ENCODE assay signal across 16 cellular contexts in the genomic region with DNA sequence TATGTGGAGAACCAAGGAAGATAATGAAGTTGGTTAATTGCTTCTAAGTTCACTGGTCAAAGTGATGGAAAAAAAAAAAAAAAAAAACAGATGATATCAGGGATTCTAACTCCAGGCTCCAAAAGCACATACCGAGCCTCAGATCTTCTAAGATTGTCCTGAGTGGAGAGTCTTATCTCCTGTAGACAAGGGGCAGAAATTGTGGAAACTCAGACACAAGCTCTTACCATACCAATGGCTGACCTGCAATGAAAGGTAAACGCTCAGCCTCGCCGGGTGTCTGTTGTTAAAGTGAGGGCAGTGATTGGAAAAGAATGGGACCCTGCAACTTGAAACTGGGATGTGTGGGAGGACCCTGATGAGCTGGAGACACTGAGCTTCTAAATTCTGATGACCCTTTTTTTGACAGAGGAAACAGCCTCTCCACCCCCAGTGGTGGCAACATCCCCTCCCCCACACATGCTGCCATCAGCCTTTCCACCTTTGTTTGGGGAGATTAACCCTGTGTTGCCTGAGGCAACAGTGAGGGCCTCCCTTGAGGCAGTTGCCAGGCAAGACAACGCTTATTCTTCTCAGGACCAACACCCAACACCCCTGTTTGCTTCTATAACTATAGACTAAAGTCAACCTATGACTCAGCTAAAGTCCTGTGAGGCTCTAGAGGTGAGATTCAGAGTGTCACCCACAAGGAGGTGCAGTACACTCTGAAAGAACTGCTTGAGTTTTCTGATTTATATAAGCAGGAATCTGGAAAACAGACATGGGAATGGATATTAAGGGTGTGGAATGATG.
A peak's percentile ranks its signal among the peaks of the same experiment; 100 is the strongest.
DNase-seq lines count a peak whose midpoint lies in the region; ATAC-seq, FAIRE-seq and TF ChIP-seq lines count a peak whose summit lies in the region.
"Had no signal": no experiment of that assay in that cellular context is flagged by ENCODE, and none has a peak within 500 bp of the region (broad histone marks: within the 10 kb centered on the region; RNA-seq: fewer than 3 reads in every experiment).

No MANE protein-coding gene starts in this region.

- WGBS in mammary epithelial cell (ENCODE audit: low coverage, missing lambda C conversion rate) = 82% methylated on average over 5 of the region's 5 CpGs
- WGBS in suprapubic skin = 85% methylated on average over 5 of the region's 5 CpGs
- no CpG with 5 or more reads among the region's 5 CpGs for WGBS in neuronal stem cell (ENCODE audit: extremely low coverage in 2 of 2, insufficient read length in 2 of 2, insufficient replicate concordance in 1 of 2), 2 donors

- no peak overlapping the region for H2BK12ac ChIP-seq in neuronal stem cell (ENCODE audit: low read length)

- BruUV-seq in mammary epithelial cell (replicated peaks; lab: Mats Ljungman, UMichigan) = no TSS peak

- no peak overlapping the region for H2BK120ac ChIP-seq in neuronal stem cell (ENCODE audit: low read depth, low read length)

- H2BK15ac ChIP-seq in neuronal stem cell (ENCODE audit: low read length) = no peak overlapping the region

- H3K9ac ChIP-seq in mammary epithelial cell (ENCODE audit: insufficient read depth, low read length) (no peak overlapping the region), keratinocyte (ENCODE audit: control insufficient read depth, extremely low read depth, insufficient read depth, low read length) (no peak overlapping the region), neuronal stem cell (ENCODE audit: low read depth, low read length, poor library complexity) (no peak overlapping the region)
- H3K9ac ChIP-seq: BLaER1 treated with 17β-estradiol and CSF1 and Interleukin-3, amounts not matched to agents 10 nM and 100 nM had no signal

- no peaks in the 10 kb centered on the region for H3K79me2 ChIP-seq in mammary epithelial cell (ENCODE audit: insufficient read depth, low read length)
- no peaks in the 10 kb centered on the region for H3K79me2 ChIP-seq in keratinocyte (ENCODE audit: control insufficient read depth, insufficient read depth, low read length)

- H4K8ac ChIP-seq in neuronal stem cell (ENCODE audit: low read depth, low read length) = no peak overlapping the region

- H3K4me3 ChIP-seq in mammary epithelial cell (replicated peaks in 1 of 3; ENCODE audit: insufficient read depth in 1 of 3, low read depth in 2 of 3, low read length in 3 of 3) (no peak overlapping the region), keratinocyte (ENCODE audit: control insufficient read depth in 2 of 3, extremely low read depth in 1 of 3, insufficient read depth in 2 of 3, low read depth in 1 of 3, low read length in 3 of 3) (no peak overlapping the region), suprapubic skin (no peak overlapping the region), neuronal stem cell (ENCODE audit: low read length in 2 of 2) (no peak overlapping the region)
- H3K4me3 ChIP-seq: BLaER1 treated with 17β-estradiol and CSF1 and Interleukin-3, amounts not matched to agents 10 nM and 100 nM; sigmoid colon had no signal

- no peak overlapping the region for H2AK5ac ChIP-seq in neuronal stem cell (ENCODE audit: low read depth, low read length)

- ATAC-seq in GM21381 (IDR thresholded peaks at IDR 0.05; ENCODE audit: unreplicated experiment) = no peak
- ATAC-seq: activated CD8-positive, alpha-beta T cell treated with anti-CD3 and anti-CD28 coated beads, Interleukin-2, amount 10 ng/mL, durations not matched to agents 7 days and 5 days; Panc1 had no signal

- H3K14ac ChIP-seq in neuronal stem cell (ENCODE audit: low read length) = no peak overlapping the region

- TF ChIP-seq CTCF in mammary epithelial cell (conservative IDR thresholded peaks at IDR 0.05 in 1 of 2, IDR thresholded peaks at IDR 0.05 in 1 of 2; ENCODE audit: extremely low read depth in 1 of 2, insufficient read depth in 1 of 2, low read depth in 1 of 2, low read length in 2 of 2) (peak; percentile 29 to 60), keratinocyte (optimal IDR thresholded peaks at IDR 0.05 in 1 of 3, IDR thresholded peaks at IDR 0.05 in 1 of 3, conservative IDR thresholded peaks at IDR 0.05 in 1 of 3; ENCODE audit: extremely low read depth in 1 of 3, insufficient read depth in 2 of 3, low read length in 3 of 3) (peak; percentile 15 to 29 (median 16)), suprapubic skin (IDR thresholded peaks at IDR 0.05) (no peak)

- no peak for TF ChIP-seq POLR2A in suprapubic skin (IDR thresholded peaks at IDR 0.05)

- H3K23ac ChIP-seq in neuronal stem cell (ENCODE audit: low read depth, low read length, poor library complexity) = no peak overlapping the region

- H2AFZ ChIP-seq in mammary epithelial cell (ENCODE audit: low read depth, low read length) (no peak overlapping the region), keratinocyte (ENCODE audit: control insufficient read depth, low read length) (no peak overlapping the region), neuronal stem cell (ENCODE audit: low read length) (no peak overlapping the region)

- intact Hi-C loops in mammary epithelial cell (cut with micrococcal nuclease) = loop anchor here (1.0 kb wide), 1 partner anchor 227 kb away; no protein-coding TSS in a partner anchor

- in situ Hi-C loops in mammary epithelial cell (cut with MboI; ENCODE audit: low sequenced_read_pairs in 2 of 2) = no loop called here

- H3K4ac ChIP-seq in neuronal stem cell (ENCODE audit: low read length) = no peak overlapping the region

- H3K27ac ChIP-seq in mammary epithelial cell (ENCODE audit: insufficient read depth, low read depth, low read length) = no peak overlapping the region
- H3K27ac ChIP-seq in keratinocyte (ENCODE audit: control insufficient read depth, insufficient read depth, low read length) = no peak overlapping the region
- no peak overlapping the region for H3K27ac ChIP-seq in suprapubic skin
- H3K27ac ChIP-seq in neuronal stem cell (replicated peaks; ENCODE audit: low read length) = no peak overlapping the region
- H3K27ac ChIP-seq: BLaER1 treated with 17β-estradiol and CSF1 and Interleukin-3, amounts not matched to agents 10 nM and 100 nM; sigmoid colon had no signal

- TF ChIP-seq EP300 in suprapubic skin (IDR thresholded peaks at IDR 0.05) = no peak

- FAIRE-seq in HTR-8/SVneo (lab: Jason Lieb, UNC) = peak; percentile 36
- FAIRE-seq in keratinocyte (lab: Jason Lieb, UNC) = no peak

- H3K27me3 ChIP-seq in mammary epithelial cell (ENCODE audit: insufficient read depth, low read length) (no peaks in the 10 kb centered on the region), keratinocyte (ENCODE audit: control insufficient read depth, extremely low read depth, insufficient read depth, low read length) (no peaks in the 10 kb centered on the region), suprapubic skin (no peaks in the 10 kb centered on the region), neuronal stem cell (ENCODE audit: control insufficient read depth in 3 of 3, insufficient read depth in 3 of 3, low read depth in 1 of 3, low read length in 3 of 3) (no peaks in the 10 kb centered on the region)
- H3K27me3 ChIP-seq: BLaER1 treated with 17β-estradiol and CSF1 and Interleukin-3, amounts not matched to agents 10 nM and 100 nM; sigmoid colon had no signal

- no peak overlapping the region for H3K4me2 ChIP-seq in mammary epithelial cell (ENCODE audit: insufficient read depth, low read depth, low read length)
- no peak overlapping the region for H3K4me2 ChIP-seq in keratinocyte (ENCODE audit: control insufficient read depth, extremely low read depth, insufficient read depth, low read depth, low read length)
- no peak overlapping the region for H3K4me2 ChIP-seq in neuronal stem cell (ENCODE audit: insufficient read depth, low read length, poor library complexity, severe bottlenecking)
- H3K4me2 ChIP-seq: BLaER1 treated with 17β-estradiol and CSF1 and Interleukin-3, amounts not matched to agents 10 nM and 100 nM had no signal

- H4K20me1 ChIP-seq in mammary epithelial cell (ENCODE audit: insufficient read depth, low read length) (no peaks in the 10 kb centered on the region), keratinocyte (ENCODE audit: control insufficient read depth, extremely low read depth, insufficient read depth, low read length) (no peaks in the 10 kb centered on the region)
- H4K20me1 ChIP-seq: BLaER1 treated with 17β-estradiol and CSF1 and Interleukin-3, amounts not matched to agents 10 nM and 100 nM had no signal

- no peaks in the 10 kb centered on the region for H3K79me1 ChIP-seq in neuronal stem cell (ENCODE audit: low read depth, low read length)

- H3K4me1 ChIP-seq in mammary epithelial cell (ENCODE audit: insufficient read depth, low read length) = peaks cover 6% of the 10 kb centered on the region
- H3K4me1 ChIP-seq in keratinocyte (ENCODE audit: control insufficient read depth, extremely low read depth, insufficient read depth, low read length) = no peaks in the 10 kb centered on the region
- H3K4me1 ChIP-seq in suprapubic skin = no peaks in the 10 kb centered on the region
- peaks cover 9 to 13% of the 10 kb centered on the region in 2 donors for H3K4me1 ChIP-seq in neuronal stem cell (ENCODE audit: control insufficient read depth in 2 of 2, insufficient read depth in 1 of 2, low read depth in 1 of 2, low read length in 2 of 2)

- H3K36me3 ChIP-seq in mammary epithelial cell (ENCODE audit: insufficient read depth, low read length) (no peaks in the 10 kb centered on the region), keratinocyte (ENCODE audit: control insufficient read depth in 2 of 2, extremely low read depth in 1 of 2, insufficient read depth in 2 of 2, low read length in 2 of 2) (no peaks in the 10 kb centered on the region), suprapubic skin (no peaks in the 10 kb centered on the region), neuronal stem cell (replicated peaks in 1 of 2; ENCODE audit: control insufficient read depth in 2 of 2, insufficient read depth in 2 of 2, low read length in 2 of 2) (no peaks in the 10 kb centered on the region)
- H3K36me3 ChIP-seq: BLaER1 treated with 17β-estradiol and CSF1 and Interleukin-3, amounts not matched to agents 10 nM and 100 nM; sigmoid colon had no signal

- H3K18ac ChIP-seq in neuronal stem cell (ENCODE audit: low read length) = no peak overlapping the region

- H2BK5ac ChIP-seq in neuronal stem cell (ENCODE audit: low read length) = no peak overlapping the region

- CTCF ChIA-PET in mammary epithelial cell (lab: Charles Lee; ENCODE audit: low non-redundant PET) = no interaction called here

- DNase-seq in COLO668 (lab: John Stamatoyannopoulos, UW; ENCODE audit: unreplicated experiment) = peak; percentile 2
- DNase-seq in HTR-8/SVneo (ENCODE audit: insufficient read length, low spot score) = peak; percentile 25
- DNase-seq in mammary epithelial cell = peak; percentile 35
- DNase-seq in keratinocyte (ENCODE audit: low read depth, low spot score) = no peak
- DNase-seq in suprapubic skin (ENCODE audit: low spot score in 2 of 2) = no peak
- no peak for DNase-seq in glomerular visceral epithelial cell (ENCODE audit: extremely low spot score)
- DNase-seq in neuronal stem cell (ENCODE audit: low spot score) = no peak
- DNase-seq: activated CD8-positive, alpha-beta T cell treated with anti-CD3 and anti-CD28 coated beads, Interleukin-2, amount 10 ng/mL, durations not matched to agents 7 days and 5 days; activated gamma-delta T cell treated with Interleukin-2 at 50 U/mL for 16 hours; islet precursor cell; NCI-H446; sigmoid colon; T1000 had no signal

- no peak overlapping the region for H4K91ac ChIP-seq in neuronal stem cell (ENCODE audit: low read depth, low read length, poor library complexity)

- dilution Hi-C loops in mammary epithelial cell (cut with HindIII; ENCODE audit: low sequenced_read_pairs) = no loop called here
- dilution Hi-C loops in keratinocyte (cut with MboI; ENCODE audit: extremely low pct_ligation_motif_present, low sequenced_read_pairs) = no loop called here

- H3K9me3 ChIP-seq in mammary epithelial cell (replicated peaks; ENCODE audit: insufficient read depth, low read length) (no peaks in the 10 kb centered on the region), keratinocyte (ENCODE audit: control insufficient read depth, low read depth, low read length) (no peaks in the 10 kb centered on the region), suprapubic skin (no peaks in the 10 kb centered on the region), neuronal stem cell (replicated peaks in 1 of 2; ENCODE audit: control insufficient read depth in 2 of 2, insufficient read depth in 1 of 2, low read depth in 1 of 2, low read length in 2 of 2) (no peaks in the 10 kb centered on the region)
- H3K9me3 ChIP-seq: sigmoid colon had no signal

- H3K9me1 ChIP-seq in keratinocyte (ENCODE audit: control insufficient read depth, extremely low read depth, insufficient read depth, low read length) = no peaks in the 10 kb centered on the region

Comparison
In these comparisons a context has a peak if more than half of its experiments do, and no peak if none do; other contexts are left out.
1. DNase-seq: peak in COLO668 (single experiment), HTR-8/SVneo (single experiment) and mammary epithelial cell (single experiment); none in keratinocyte (single experiment), suprapubic skin (0 of 2), glomerular visceral epithelial cell (single experiment) and neuronal stem cell (single experiment).
2. CTCF ChIP-seq: peak in mammary epithelial cell (2 of 2) and keratinocyte (3 of 3); none in suprapubic skin (0 of 2).